ENCODE assay signal across 8 cellular contexts in the genomic region with DNA sequence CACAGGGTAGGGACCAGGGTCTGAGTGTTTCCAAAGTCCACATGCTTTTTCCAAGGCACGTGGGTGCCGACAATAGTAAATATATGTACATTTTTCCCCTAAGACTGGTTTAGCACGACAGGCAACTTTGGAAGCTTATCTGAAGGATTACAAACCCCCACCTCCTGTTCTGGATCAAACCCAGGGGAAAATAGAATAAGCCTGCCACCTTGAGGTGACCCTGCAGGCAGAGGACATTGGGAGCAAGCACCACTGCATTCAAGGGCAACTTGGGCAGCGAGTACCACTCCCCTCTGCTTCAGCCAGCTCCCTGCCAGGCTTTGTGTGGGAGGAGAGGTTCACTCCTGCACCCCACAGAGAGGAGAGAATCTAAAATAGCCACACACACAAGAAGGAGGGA. TPM values are rescaled to one million over a fixed set of nuclear protein-coding genes. Genes with fewer than 3 reads are reported as not detected.
DNase-seq lines count a peak whose midpoint lies in the region; ATAC-seq and TF ChIP-seq lines count a peak whose summit lies in the region.
"Had no signal": no experiment of that assay in that cellular context is flagged by ENCODE, and none has a peak within 500 bp of the region (broad histone marks: within the 10 kb centered on the region; RNA-seq: fewer than 3 reads in every experiment).

No MANE protein-coding gene starts in this region.

- no peak overlapping the region for H3K4me3 ChIP-seq in lung

- DNase-seq in GM13976 (ENCODE audit: low spot score) (peak; percentile 44), NCI-H2081 treated with DMSO at 0.1 percent for 48 hours (lab: John Stamatoyannopoulos, UW) (peak; percentile 60), brain pericyte (ENCODE audit: low read depth, low spot score) (peak; percentile 13), lung (ENCODE audit: low spot score) (no peak), occipital lobe (lab: John Stamatoyannopoulos, UW) (no peak)
- DNase-seq in activated CD4-positive, CD25-positive, alpha-beta regulatory T cell treated with anti-CD3 and anti-CD28 coated beads, Interleukin-2, amount 50 U/mL, for 72 hours = no peak

- H3K36me3 ChIP-seq in lung (ENCODE audit: control insufficient read depth in 2 of 2, insufficient read depth in 2 of 2, low read length in 2 of 2) = no peaks in the 10 kb centered on the region

- no peak overlapping the region for H3K27ac ChIP-seq in lung (ENCODE audit: low read depth in 1 of 2, low read length in 1 of 2)

- TF ChIP-seq CTCF in GM13976 (IDR thresholded peaks at IDR 0.05; ENCODE audit: borderline replicate concordance, control extremely low read depth, extremely low read depth, insufficient read depth, missing control alignments) (peak; percentile 70), lung (IDR thresholded peaks at IDR 0.05; ENCODE audit: control extremely low read depth, extremely low read depth) (peak; percentile 13)

- in situ Hi-C loops in GM13976 (cut with MboI; ENCODE audit: low sequenced_read_pairs, unreplicated experiment) = loop anchor here (10.0 kb wide), 1 partner anchor 315 kb away; no protein-coding TSS in a partner anchor

- H3K4me1 ChIP-seq in lung (ENCODE audit: control insufficient read depth in 2 of 2, insufficient read depth in 2 of 2, low read length in 2 of 2) = peaks cover 2 to 9% of the 10 kb centered on the region in 2 donors

- no peaks in the 10 kb centered on the region for H3K9me3 ChIP-seq in lung (ENCODE audit: control insufficient read depth in 2 of 2, insufficient read depth in 1 of 2, low read length in 1 of 2)

- WGBS in lung, 2 donors = 41 to 60% methylated on average over 4 of the region's 4 CpGs

- no peaks in the 10 kb centered on the region for H3K27me3 ChIP-seq in lung (ENCODE audit: control insufficient read depth, insufficient read depth)

- no peak for ATAC-seq in lung (ENCODE audit: insufficient read depth, low FRiP score)
- no peak for ATAC-seq in HG03469 (IDR thresholded peaks at IDR 0.05; ENCODE audit: unreplicated experiment)

RNA-seq across cellular contexts. Expression of gene KBTBD12, which starts 44.8 kb away (rescaled TPM):
- total RNA-seq in lung = 1 to 10 TPM in 1 of 2 donors, under 1 TPM in 1; 0.86 to 3.1 TPM
- polyA plus RNA-seq in lung = under 1 TPM; 0.29 to 0.37 TPM
- total RNA-seq in occipital lobe = 3.4 TPM
- total RNA-seq: T-helper 2 cell treated with Interferon-gamma antibody and Interleukin-4, amounts not matched to agents 100 ng/mL and 5 ng/mL, for 36 hours had no signal

Comparison
In these comparisons a context has a peak if more than half of its experiments do, and no peak if none do; other contexts are left out.
1. DNase-seq: peak in GM13976 (single experiment), NCI-H2081 treated with DMSO at 0.1 percent for 48 hours (single experiment) and brain pericyte (single experiment); none in lung (single experiment), activated CD4-positive, CD25-positive, alpha-beta regulatory T cell treated with anti-CD3 and anti-CD28 coated beads, Interleukin-2, amount 50 U/mL, for 72 hours (single experiment) and occipital lobe (single experiment).